ENCODE assay signal across 25 cellular contexts in genomic region chr17:2967515-2967914, GRCh38.
DNase-seq lines count a peak whose midpoint lies in the region; ATAC-seq and TF ChIP-seq lines count a peak whose summit lies in the region.
"Had no signal": no experiment of that assay in that cellular context is flagged by ENCODE, and none has a peak within 500 bp of the region (broad histone marks: within the 10 kb centered on the region; RNA-seq: fewer than 3 reads in every experiment).

No MANE protein-coding gene starts in this region.

- 80% methylated on average over 6 of the region's 6 CpGs for WGBS in SK-N-SH (ENCODE audit: low lambda C conversion rate)
- 43% methylated on average over 6 of the region's 6 CpGs for WGBS in suprapubic skin

- POLR2A ChIA-PET in SK-N-SH (lab: Yijun Ruan, JAX) = interaction anchor here (1.6 kb wide), 1 partner anchor 36 kb away, joined by 4 read pairs; no protein-coding TSS in a partner anchor

- no peak for TF ChIP-seq RAD21 in SK-N-SH (IDR thresholded peaks at IDR 0.05; ENCODE audit: low read length)

- H3K9me3 ChIP-seq in SK-N-SH = no peaks in the 10 kb centered on the region
- H3K9me3 ChIP-seq in suprapubic skin = no peaks in the 10 kb centered on the region
- H3K9me3 ChIP-seq: right lobe of liver had no signal

- H3K9me2 ChIP-seq in SK-N-SH = no peaks in the 10 kb centered on the region

- H3K27me3 ChIP-seq in SK-N-SH (ENCODE audit: insufficient read depth) (no peaks in the 10 kb centered on the region), suprapubic skin (no peaks in the 10 kb centered on the region)
- H3K27me3 ChIP-seq: neural progenitor cell, right lobe of liver had no signal

- peaks cover 29% of the 10 kb centered on the region for H3F3A ChIP-seq in SK-N-SH (replicated peaks; ENCODE audit: insufficient read depth)

- H4K20me1 ChIP-seq in SK-N-SH (ENCODE audit: insufficient read depth) = no peaks in the 10 kb centered on the region

- CTCF ChIA-PET in SK-N-SH (lab: Yijun Ruan, JAX) = interaction anchor here (0.7 to 1.6 kb wide), 7 partner anchors 15 to 138 kb away, joined by 3 to 5 read pairs (median 3); no protein-coding TSS in a partner anchor

- H3K4me2 ChIP-seq in SK-N-SH = no peak overlapping the region
- H3K4me2 ChIP-seq: neural progenitor cell had no signal

- H3K27ac ChIP-seq in SK-N-SH (ENCODE audit: low read depth in 2 of 2, low read length in 1 of 2) (peak overlapping the region in 1 of 2 experiments; percentile 79; a peak in 3 of 4 replicates), suprapubic skin (peak overlapping the region; percentile 34)
- H3K27ac ChIP-seq: 22Rv1, neural progenitor cell, right lobe of liver had no signal

- TF ChIP-seq EP300 in SK-N-SH (IDR thresholded peaks at IDR 0.05; ENCODE audit: borderline replicate concordance in 1 of 2, low read depth in 1 of 2, low read length in 1 of 2) (0 out of 4 replicates have a peak, but pooled peaks of 1 of the 2 experiments have one; percentile 22), suprapubic skin (IDR thresholded peaks at IDR 0.05) (no peak)

- peaks cover 0 to 17% of the 10 kb centered on the region in 2 experiments for H3K36me3 ChIP-seq in SK-N-SH (replicated peaks in 1 of 2; ENCODE audit: control insufficient read depth in 1 of 2, insufficient read depth in 2 of 2, low read length in 1 of 2)
- no peaks in the 10 kb centered on the region for H3K36me3 ChIP-seq in suprapubic skin
- H3K36me3 ChIP-seq: neural progenitor cell, right lobe of liver had no signal

- H3K4me3 ChIP-seq in SK-N-SH (ENCODE audit: low read depth in 2 of 2, low read length in 1 of 2) (no peak overlapping the region), suprapubic skin (no peak overlapping the region)
- H3K4me3 ChIP-seq: neural progenitor cell, right lobe of liver had no signal

- TF ChIP-seq CTCF in SK-N-SH (IDR thresholded peaks at IDR 0.05) = no peak
- no peak for TF ChIP-seq CTCF in suprapubic skin (IDR thresholded peaks at IDR 0.05)

- TF ChIP-seq POLR2A in suprapubic skin (IDR thresholded peaks at IDR 0.05) = no peak

- no peak for ATAC-seq in SK-N-SH treated with all-trans-retinoic acid at 6 μM for 48 hours
- ATAC-seq in GM21619 (IDR thresholded peaks at IDR 0.05; ENCODE audit: unreplicated experiment) = no peak
- ATAC-seq: activated CD4-positive, alpha-beta T cell treated with anti-CD3 and anti-CD28 coated beads for 36 hours; activated CD8-positive, alpha-beta T cell treated with anti-CD3 and anti-CD28 coated beads for 36 hours; effector memory CD8-positive, alpha-beta T cell; HCT116; PC-3; right lobe of liver had no signal

- no peak for DNase-seq in SK-N-SH
- DNase-seq in ecto neural progenitor cell (ENCODE audit: low spot score) = peak; percentile 25
- peak; percentile 34 for DNase-seq in mucosa of gallbladder (ENCODE audit: low spot score)
- no peak for DNase-seq in suprapubic skin (ENCODE audit: low spot score in 2 of 2)
- DNase-seq in globus pallidus (ENCODE audit: low spot score) = no peak
- DNase-seq in middle frontal gyrus (ENCODE audit: extremely low spot score, low spot score) = no peak
- DNase-seq: activated CD4-positive, alpha-beta T cell treated with anti-CD3 and anti-CD28 coated beads for 36 hours; activated CD8-positive, alpha-beta T cell treated with anti-CD3 and anti-CD28 coated beads for 36 hours; cortex of kidney; effector memory CD8-positive, alpha-beta T cell; KG1; kidney; NCI-H1105 treated with DMSO at 0.1 percent for 48 hours; NCI-H2029; NCI-H2227 treated with DMSO at 0.1 percent for 48 hours; NCI-H526 treated with DMSO at 0.1 percent for 48 hours; PC-3; stimulated activated CD4-positive, alpha-beta T cell treated with anti-CD3 and anti-CD28 coated beads, Interleukin-12 subunit alpha, Interleukin-12 subunit beta, amount 100 ng/mL, for 4 hours; stimulated activated CD4-positive, alpha-beta T cell treated with anti-CD3 and anti-CD28 coated beads, Interleukin-2, amount 100 ng/mL, for 48 hours had no signal

- H2AFZ ChIP-seq in SK-N-SH (ENCODE audit: low read depth) = no peak overlapping the region
- H2AFZ ChIP-seq: neural progenitor cell had no signal

- peaks cover 9 to 55% of the 10 kb centered on the region in 2 experiments; a peak in 3 of 4 replicates for H3K4me1 ChIP-seq in SK-N-SH (ENCODE audit: control insufficient read depth in 1 of 2, insufficient read depth in 2 of 2, low read depth in 1 of 2, low read length in 1 of 2)
- H3K4me1 ChIP-seq in suprapubic skin = peaks cover 5% of the 10 kb centered on the region
- H3K4me1 ChIP-seq: right lobe of liver had no signal

- H3K79me2 ChIP-seq in SK-N-SH (ENCODE audit: insufficient read depth) = no peaks in the 10 kb centered on the region

- H3K9ac ChIP-seq in SK-N-SH = no peak overlapping the region
- H3K9ac ChIP-seq: neural progenitor cell had no signal

TF ChIP-seq in SK-N-SH treated with all-trans-retinoic acid at 6 μM for 48 hours, 23 proteins besides CTCF, POLR2A, EP300 and RAD21 (continues in another document):
- TF ChIP-seq RARB (CRISPR knock-in tag; IDR thresholded peaks at IDR 0.05) (no peak), ZC3H10 (CRISPR knock-in tag; IDR thresholded peaks at IDR 0.05) (no peak), ISL1 (CRISPR knock-in tag; IDR thresholded peaks at IDR 0.05) (peak; percentile 26; the same call in 1 of the 2 replicates), SNAI2 (CRISPR knock-in tag; IDR thresholded peaks at IDR 0.05) (peak; percentile 66; the same call in 1 of the 2 replicates), TSHZ2 (CRISPR knock-in tag; IDR thresholded peaks at IDR 0.05) (peak; percentile 44; the same call in 1 of the 2 replicates)

TF ChIP-seq in SK-N-SH, 30 proteins besides CTCF, POLR2A, EP300 and RAD21:
- TF ChIP-seq YY1 (IDR thresholded peaks at IDR 0.05; ENCODE audit: low read depth) (no peak), NFIC (IDR thresholded peaks at IDR 0.05; ENCODE audit: borderline replicate concordance) (no peak), REST (IDR thresholded peaks at IDR 0.05; ENCODE audit: low read depth, low read length) (no peak), FOSL2 (IDR thresholded peaks at IDR 0.05; ENCODE audit: borderline replicate concordance, low read depth) (no peak), MXI1 (IDR thresholded peaks at IDR 0.05; ENCODE audit: low read depth, low read length) (no peak), PBX3 (IDR thresholded peaks at IDR 0.05) (no peak), RFX5 (IDR thresholded peaks at IDR 0.05; ENCODE audit: low read length) (no peak), TCF12 (IDR thresholded peaks at IDR 0.05) (no peak), RCOR1 (IDR thresholded peaks at IDR 0.05; ENCODE audit: low read length) (no peak), SIN3A (IDR thresholded peaks at IDR 0.05; ENCODE audit: borderline replicate concordance, low read depth, low read length) (no peak), TEAD4 (IDR thresholded peaks at IDR 0.05; ENCODE audit: borderline replicate concordance, insufficient read depth) (no peak), JUND (IDR thresholded peaks at IDR 0.05) (no peak), MEF2A (IDR thresholded peaks at IDR 0.05; ENCODE audit: borderline replicate concordance, low read depth) (no peak), EZH2phosphoT487 (IDR thresholded peaks at IDR 0.05; ENCODE audit: borderline replicate concordance, low read depth) (no peak), RXRA (IDR thresholded peaks at IDR 0.05; ENCODE audit: borderline replicate concordance, low read depth) (no peak), CHD2 (IDR thresholded peaks at IDR 0.05; ENCODE audit: low read length, partially characterized antibody) (no peak), USF1 (IDR thresholded peaks at IDR 0.05; ENCODE audit: borderline replicate concordance, low read depth) (no peak), NRF1 (IDR thresholded peaks at IDR 0.05; ENCODE audit: low read depth, low read length) (no peak), SMC3 (IDR thresholded peaks at IDR 0.05; ENCODE audit: low read depth, low read length) (no peak)

Comparison
In these comparisons a context has a peak if more than half of its experiments do, and no peak if none do; other contexts are left out.
1. DNase-seq: peak in ecto neural progenitor cell (single experiment) and mucosa of gallbladder (single experiment); none in SK-N-SH (single experiment), suprapubic skin (0 of 2), globus pallidus (single experiment) and middle frontal gyrus (single experiment).